Comparison of ENCODE assay signal across 1 cellular context in genomic region chr13:105969761-105970160, GRCh38.
TF ChIP-seq lines count a peak whose summit lies in the region.

No MANE protein-coding gene starts in this region.

TF ChIP-seq in SK-N-SH treated with all-trans-retinoic acid at 6 μM for 48 hours, 23 proteins besides CTCF, POLR2A, EP300 and RAD21 (continued from another document):
- TF ChIP-seq TSHZ2 (CRISPR knock-in tag; IDR thresholded peaks at IDR 0.05) (no peak), ZFP30 (CRISPR knock-in tag; IDR thresholded peaks at IDR 0.05) (no peak), ARNTL (CRISPR knock-in tag; IDR thresholded peaks at IDR 0.05; ENCODE audit: borderline replicate concordance, low read depth) (no peak), RARB (CRISPR knock-in tag; IDR thresholded peaks at IDR 0.05) (no peak), POU6F1 (CRISPR knock-in tag; IDR thresholded peaks at IDR 0.05; ENCODE audit: borderline replicate concordance, low read depth) (no peak), ESRRG (CRISPR knock-in tag; IDR thresholded peaks at IDR 0.05) (no peak), SNAI2 (CRISPR knock-in tag; IDR thresholded peaks at IDR 0.05) (no peak)
